Comparison of ENCODE assay signal across 24 cellular contexts in the genomic region with DNA sequence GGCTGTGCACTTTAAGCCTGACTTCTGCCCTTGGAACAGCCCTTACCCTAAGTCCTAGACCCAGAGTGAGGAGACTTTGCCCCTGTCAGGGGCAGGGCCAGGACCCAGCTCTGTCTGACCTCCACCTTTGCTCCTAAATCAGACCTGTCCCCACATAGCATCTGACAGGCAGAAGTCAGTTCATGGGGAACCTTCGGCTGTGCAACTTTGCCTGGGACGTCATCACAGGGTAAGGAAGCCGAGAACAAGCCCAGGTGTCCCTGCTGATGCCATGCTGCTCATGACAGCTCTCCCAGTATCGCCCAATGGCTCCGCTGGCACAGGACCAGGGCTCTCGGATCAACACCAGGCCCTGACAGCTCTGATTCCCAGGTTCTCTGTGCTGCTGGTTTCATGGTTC. TPM values are rescaled to one million over a fixed set of nuclear protein-coding genes. Genes with fewer than 3 reads are reported as not detected.
A peak's percentile ranks its signal among the peaks of the same experiment; 100 is the strongest.
DNase-seq lines count a peak whose midpoint lies in the region; ATAC-seq and TF ChIP-seq lines count a peak whose summit lies in the region.
"Had no signal": no experiment of that assay in that cellular context is flagged by ENCODE, and none has a peak within 500 bp of the region (broad histone marks: within the 10 kb centered on the region; RNA-seq: fewer than 3 reads in every experiment).

No MANE protein-coding gene starts in this region.

- no peaks in the 10 kb centered on the region for H3K36me3 Mint-ChIP-seq in naive thymus-derived CD4-positive, alpha-beta T cell

- peaks cover 5% of the 10 kb centered on the region for H3K79me1 ChIP-seq in neuronal stem cell (ENCODE audit: low read depth, low read length)

- H3K18ac ChIP-seq in neuronal stem cell (ENCODE audit: low read length) = no peak overlapping the region

- no peak overlapping the region for H3K23ac ChIP-seq in neuronal stem cell (ENCODE audit: low read depth, low read length, poor library complexity)

- TF ChIP-seq CTCF in heart right ventricle (IDR thresholded peaks at IDR 0.05) = no peak
- no peak for TF ChIP-seq CTCF in upper lobe of right lung (IDR thresholded peaks at IDR 0.05)

- H2AK5ac ChIP-seq in neuronal stem cell (ENCODE audit: low read depth, low read length) = no peak overlapping the region

- no peak overlapping the region for H3K9ac ChIP-seq in neuronal stem cell (ENCODE audit: low read depth, low read length, poor library complexity)

- H2BK15ac ChIP-seq in neuronal stem cell (ENCODE audit: low read length) = no peak overlapping the region

- H3K27ac ChIP-seq in heart right ventricle (no peak overlapping the region), neuronal stem cell (replicated peaks; ENCODE audit: low read length) (no peak overlapping the region), upper lobe of right lung (no peak overlapping the region)
- no peak overlapping the region for H3K27ac ChIP-seq in naive thymus-derived CD4-positive, alpha-beta T cell (ENCODE audit: low read depth, low read length)
- H3K27ac ChIP-seq: 22Rv1, SJSA1 had no signal

- H3K4me1 Mint-ChIP-seq in naive thymus-derived CD4-positive, alpha-beta T cell = no peaks in the 10 kb centered on the region

- H3K4ac ChIP-seq in neuronal stem cell (ENCODE audit: low read length) = no peak overlapping the region

- no peak for DNase-seq in Right ventricle myocardium superior
- no peak for DNase-seq in heart right ventricle
- peak; percentile 73 for DNase-seq in left lobe of liver (ENCODE audit: low spot score)
- no peak for DNase-seq in neuronal stem cell (ENCODE audit: low spot score)
- DNase-seq in upper lobe of right lung = peak; percentile 44
- no peak for DNase-seq in C1 segment of cervical spinal cord (lab: John Stamatoyannopoulos, UW)
- no peak for DNase-seq in naive thymus-derived CD4-positive, alpha-beta T cell
- DNase-seq: Calu3, DMS153, DND-41, KBM-7, MG63, NCI-H1105 treated with DMSO at 0.1 percent for 48 hours, NCI-H146, NCI-H1930, NCI-H446 treated with DMSO at 0.1 percent for 48 hours, NCI-H526 had no signal

- H2BK5ac ChIP-seq in neuronal stem cell (ENCODE audit: low read length) = peak overlapping the region; percentile 40

- H2BK120ac ChIP-seq in neuronal stem cell (ENCODE audit: low read depth, low read length) = no peak overlapping the region

- 78 to 81% methylated on average over 6 of the region's 6 CpGs for WGBS in heart right ventricle, 2 donors
- no CpG with 5 or more reads among the region's 6 CpGs for WGBS in neuronal stem cell (ENCODE audit: extremely low coverage in 2 of 2, insufficient read length in 2 of 2, insufficient replicate concordance in 1 of 2), 2 donors

- H3K9me3 Mint-ChIP-seq in naive thymus-derived CD4-positive, alpha-beta T cell = peaks cover 0 to 10% (median 0%) of the 10 kb centered on the region in 11 donors

- no peak overlapping the region for H3K14ac ChIP-seq in neuronal stem cell (ENCODE audit: low read length)

- intact Hi-C loops in Right ventricle myocardium superior (cut with DNase I) = no loop called here
- intact Hi-C loops in heart right ventricle (cut with DNase I) = no loop called here
- intact Hi-C loops in upper lobe of right lung (cut with DNase I) = no loop called here
- intact Hi-C loops in naive thymus-derived CD4-positive, alpha-beta T cell (cut with micrococcal nuclease) = no loop called here

- H3K4me3 ChIP-seq in heart right ventricle = no peak overlapping the region
- H3K4me3 ChIP-seq in neuronal stem cell (ENCODE audit: low read length in 2 of 2) = no peak overlapping the region
- H3K4me3 ChIP-seq in upper lobe of right lung = no peak overlapping the region
- H3K4me3 ChIP-seq in naive thymus-derived CD4-positive, alpha-beta T cell (ENCODE audit: low read length) = no peak overlapping the region
- H3K4me3 ChIP-seq: MG63, SJSA1 had no signal

- H3K36me3 ChIP-seq in heart right ventricle = peaks cover 0 to 52% (median 0%) of the 10 kb centered on the region in 9 donors
- H3K36me3 ChIP-seq in neuronal stem cell (replicated peaks in 1 of 2; ENCODE audit: control insufficient read depth in 2 of 2, insufficient read depth in 2 of 2, low read length in 2 of 2) = peaks cover 0 to 34% of the 10 kb centered on the region in 2 donors
- H3K36me3 ChIP-seq in upper lobe of right lung = peaks cover 41% of the 10 kb centered on the region
- H3K36me3 ChIP-seq in naive thymus-derived CD4-positive, alpha-beta T cell (ENCODE audit: control insufficient read depth in 2 of 3, insufficient read depth in 3 of 3, low read length in 3 of 3) = no peaks in the 10 kb centered on the region

- H4K8ac ChIP-seq in neuronal stem cell (ENCODE audit: low read depth, low read length) = no peak overlapping the region

- H3K4me1 ChIP-seq in heart right ventricle (peaks cover 0 to 4% (median 0%) of the 10 kb centered on the region in 9 donors), neuronal stem cell (ENCODE audit: control insufficient read depth in 2 of 2, insufficient read depth in 1 of 2, low read depth in 1 of 2, low read length in 2 of 2) (peaks cover 2 to 3% of the 10 kb centered on the region in 2 donors), upper lobe of right lung (peaks cover 2% of the 10 kb centered on the region)
- no peaks in the 10 kb centered on the region for H3K4me1 ChIP-seq in naive thymus-derived CD4-positive, alpha-beta T cell (ENCODE audit: control insufficient read depth in 2 of 2, insufficient read depth in 2 of 2, low read length in 2 of 2)

- ATAC-seq in Right ventricle myocardium superior (ENCODE audit: poor library complexity) = peak; percentile 43
- no peak for ATAC-seq in heart right ventricle
- ATAC-seq in left lobe of liver = peak; percentile 89
- ATAC-seq in upper lobe of right lung = no peak
- no peak for ATAC-seq in HG03095 (IDR thresholded peaks at IDR 0.05; ENCODE audit: unreplicated experiment)
- no peak for ATAC-seq in naive thymus-derived CD4-positive, alpha-beta T cell
- ATAC-seq: HCT116, Right ventricle myocardium inferior had no signal

- no peak overlapping the region for H2AFZ ChIP-seq in neuronal stem cell (ENCODE audit: low read length)

- no peak overlapping the region for H3K4me2 ChIP-seq in neuronal stem cell (ENCODE audit: insufficient read depth, low read length, poor library complexity, severe bottlenecking)

- H4K91ac ChIP-seq in neuronal stem cell (ENCODE audit: low read depth, low read length, poor library complexity) = no peak overlapping the region

- peaks cover 0 to 4% (median 0%) of the 10 kb centered on the region in 5 donors for H3K27me3 Mint-ChIP-seq in naive thymus-derived CD4-positive, alpha-beta T cell
- H3K27me3 Mint-ChIP-seq: B cell had no signal

- no peak overlapping the region for H3K4me3 Mint-ChIP-seq in naive thymus-derived CD4-positive, alpha-beta T cell
- H3K4me3 Mint-ChIP-seq: B cell, CD14-positive monocyte had no signal

- no peaks in the 10 kb centered on the region for H3K9me3 ChIP-seq in heart right ventricle
- H3K9me3 ChIP-seq in neuronal stem cell (replicated peaks in 1 of 2; ENCODE audit: control insufficient read depth in 2 of 2, insufficient read depth in 1 of 2, low read depth in 1 of 2, low read length in 2 of 2) = peaks cover 0 to 6% of the 10 kb centered on the region in 2 donors
- H3K9me3 ChIP-seq in upper lobe of right lung = no peaks in the 10 kb centered on the region
- no peaks in the 10 kb centered on the region for H3K9me3 ChIP-seq in naive thymus-derived CD4-positive, alpha-beta T cell (ENCODE audit: control insufficient read depth in 2 of 3, low read length in 3 of 3)
- H3K9me3 ChIP-seq: MG63 had no signal

- CTCF ChIA-PET in naive thymus-derived CD4-positive, alpha-beta T cell (lab: Charles Lee) = no interaction called here

- H3K27ac Mint-ChIP-seq in naive thymus-derived CD4-positive, alpha-beta T cell = no peak overlapping the region
- H3K27ac Mint-ChIP-seq: B cell had no signal

- no peak overlapping the region for H2BK12ac ChIP-seq in neuronal stem cell (ENCODE audit: low read length)

- POLR2A ChIA-PET in naive thymus-derived CD4-positive, alpha-beta T cell (lab: Charles Lee) = no interaction called here

- H3K27me3 ChIP-seq in heart right ventricle (no peaks in the 10 kb centered on the region), neuronal stem cell (ENCODE audit: control insufficient read depth in 3 of 3, insufficient read depth in 3 of 3, low read depth in 1 of 3, low read length in 3 of 3) (no peaks in the 10 kb centered on the region), upper lobe of right lung (no peaks in the 10 kb centered on the region)
- no peaks in the 10 kb centered on the region for H3K27me3 ChIP-seq in naive thymus-derived CD4-positive, alpha-beta T cell (ENCODE audit: control insufficient read depth in 2 of 2, insufficient read depth in 2 of 2, low read length in 2 of 2)
- H3K27me3 ChIP-seq: MG63, SJSA1 had no signal

RNA-seq across cellular contexts. Expression of a gene that starts 55.4 kb away (rescaled TPM):
- total RNA-seq in Right ventricle myocardium superior = 43.2 TPM
- 10 to 100 TPM; 29.9 to 74.2 (median 35.6) TPM for total RNA-seq in heart right ventricle
- polyA plus RNA-seq in heart right ventricle = 10 to 100 TPM in 1 of 2 donors, 1 to 10 TPM in 1; 6.7 to 14.3 TPM
- total RNA-seq in left lobe of liver = 47.2 TPM
- 19.8 TPM for polyA plus RNA-seq in neuronal stem cell (2013, experiment 1 of 2)
- polyA plus RNA-seq in neuronal stem cell (2013, experiment 2 of 2) = 19.8 TPM
- 168 TPM for total RNA-seq in upper lobe of right lung
- total RNA-seq in naive thymus-derived CD4-positive, alpha-beta T cell = 10 to 100 TPM in 1 of 5 experiments, 1 to 10 TPM in 3, under 1 TPM in 1; 0.85 to 38.3 (median 2.6) TPM
- not detected for polyA plus RNA-seq in naive thymus-derived CD4-positive, alpha-beta T cell

Comparison
In these comparisons a context has a peak if more than half of its experiments do, and no peak if none do; other contexts are left out.
1. ATAC-seq: peak in Right ventricle myocardium superior (single experiment) and left lobe of liver (single experiment); none in heart right ventricle (0 of 8), upper lobe of right lung (single experiment), HG03095 (single experiment) and naive thymus-derived CD4-positive, alpha-beta T cell (single experiment).
2. DNase-seq: peak in left lobe of liver (single experiment) and upper lobe of right lung (single experiment); none in Right ventricle myocardium superior (single experiment), heart right ventricle (0 of 2), neuronal stem cell (single experiment), C1 segment of cervical spinal cord (0 of 14) and naive thymus-derived CD4-positive, alpha-beta T cell (0 of 9).